In the genomic region with DNA sequence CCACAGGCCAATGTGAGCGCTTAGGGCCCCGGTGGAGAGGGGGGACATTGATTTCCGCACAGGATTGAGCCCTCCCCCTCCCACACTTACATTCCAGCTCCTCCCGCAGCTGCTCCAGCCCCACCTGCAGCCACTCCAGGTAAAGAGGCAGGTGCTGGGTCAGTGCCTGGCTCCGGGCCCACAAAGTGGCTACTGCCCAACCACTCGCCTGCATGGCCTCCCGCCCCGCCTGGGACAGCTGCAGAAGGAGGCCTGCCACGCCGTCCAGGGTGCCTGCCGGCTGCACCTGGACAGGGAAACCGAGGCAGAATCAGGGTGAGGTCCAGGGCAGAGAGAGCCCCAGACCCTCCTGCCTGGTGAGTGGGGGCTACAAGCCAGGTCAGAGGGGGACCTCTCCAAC, we compare ENCODE assay signal across 15 cellular contexts. TPM values are rescaled to one million over a fixed set of nuclear protein-coding genes. Genes with fewer than 3 reads are reported as not detected.
DNase-seq lines count a peak whose midpoint lies in the region; ATAC-seq and TF ChIP-seq lines count a peak whose summit lies in the region.
"Had no signal": no experiment of that assay in that cellular context is flagged by ENCODE, and none has a peak within 500 bp of the region (broad histone marks: within the 10 kb centered on the region; RNA-seq: fewer than 3 reads in every experiment).

No MANE protein-coding gene starts in this region.

- ATAC-seq in HG03442 (IDR thresholded peaks at IDR 0.05; ENCODE audit: unreplicated experiment), result no peak
- ATAC-seq: natural killer cell had no signal

- no CpG with 5 or more reads among the region's 12 CpGs for WGBS in neuronal stem cell (ENCODE audit: extremely low coverage in 2 of 2, insufficient read length in 2 of 2, insufficient replicate concordance in 1 of 2), 2 donors

- H3K18ac ChIP-seq in neuronal stem cell (ENCODE audit: low read length), result peak overlapping the region; percentile 55

- H2AK5ac ChIP-seq in neuronal stem cell (ENCODE audit: low read depth, low read length), result peak overlapping the region; percentile 92

- no peaks in the 10 kb centered on the region for H3K36me3 Mint-ChIP-seq in activated CD4-positive, alpha-beta T cell treated with anti-CD3 and anti-CD28 coated beads, Interleukin-2, amount 10 ng/mL, durations not matched to agents 24 days and 14 days (ENCODE audit: low read depth)
- H3K36me3 Mint-ChIP-seq in T-helper 2 cell treated with Interferon-gamma antibody and Interleukin-4, amounts not matched to agents 5 μg/mL and 100 μg/mL, for 36 hours (ENCODE audit: low read depth), result no peaks in the 10 kb centered on the region
- H3K36me3 Mint-ChIP-seq: IgD-negative memory B cell, natural killer cell had no signal

- no peak overlapping the region for H4K8ac ChIP-seq in neuronal stem cell (ENCODE audit: low read depth, low read length)

- no peaks in the 10 kb centered on the region for H3K27me3 Mint-ChIP-seq in activated CD4-positive, alpha-beta T cell treated with anti-CD3 and anti-CD28 coated beads, Interleukin-2, amount 10 ng/mL, durations not matched to agents 24 days and 14 days
- H3K27me3 Mint-ChIP-seq in T-helper 2 cell treated with Interferon-gamma antibody and Interleukin-4, amounts not matched to agents 5 μg/mL and 100 μg/mL, for 36 hours (ENCODE audit: low read depth), result no peaks in the 10 kb centered on the region
- H3K27me3 Mint-ChIP-seq: IgD-negative memory B cell had no signal

- H3K4me3 ChIP-seq in neuronal stem cell (ENCODE audit: low read length in 2 of 2), result no peak overlapping the region
- H3K4me3 ChIP-seq: ascending aorta had no signal

- H3K9ac ChIP-seq in neuronal stem cell (ENCODE audit: low read depth, low read length, poor library complexity), result no peak overlapping the region

- peak overlapping the region; percentile 9 for H2AFZ ChIP-seq in neuronal stem cell (ENCODE audit: low read length)

- peak overlapping the region; percentile 50 for H4K91ac ChIP-seq in neuronal stem cell (ENCODE audit: low read depth, low read length, poor library complexity)

- no peaks in the 10 kb centered on the region for H3K9me3 ChIP-seq in neuronal stem cell (replicated peaks in 1 of 2; ENCODE audit: control insufficient read depth in 2 of 2, insufficient read depth in 1 of 2, low read depth in 1 of 2, low read length in 2 of 2)
- H3K9me3 ChIP-seq: ascending aorta had no signal

- H3K4me3 Mint-ChIP-seq in activated CD4-positive, alpha-beta T cell treated with anti-CD3 and anti-CD28 coated beads, Interleukin-2, amount 10 ng/mL, durations not matched to agents 24 days and 14 days, result no peak overlapping the region
- no peak overlapping the region for H3K4me3 Mint-ChIP-seq in T-helper 2 cell treated with Interferon-gamma antibody and Interleukin-4, amounts not matched to agents 5 μg/mL and 100 μg/mL, for 36 hours
- H3K4me3 Mint-ChIP-seq: IgD-negative memory B cell, natural killer cell had no signal

- peaks cover 13% of the 10 kb centered on the region for H3K4me1 Mint-ChIP-seq in activated CD4-positive, alpha-beta T cell treated with anti-CD3 and anti-CD28 coated beads, Interleukin-2, amount 10 ng/mL, durations not matched to agents 24 days and 14 days
- H3K4me1 Mint-ChIP-seq in T-helper 2 cell treated with Interferon-gamma antibody and Interleukin-4, amounts not matched to agents 5 μg/mL and 100 μg/mL, for 36 hours (ENCODE audit: low read depth), result peaks cover 12% of the 10 kb centered on the region
- H3K4me1 Mint-ChIP-seq: natural killer cell had no signal

- H3K14ac ChIP-seq in neuronal stem cell (ENCODE audit: low read length), result no peak overlapping the region

- no peak overlapping the region for H3K4ac ChIP-seq in neuronal stem cell (ENCODE audit: low read length)

- H2BK5ac ChIP-seq in neuronal stem cell (ENCODE audit: low read length), result no peak overlapping the region

- DNase-seq in GM10266 (ENCODE audit: extremely low spot score), result peak; percentile 3
- peak; percentile 86 for DNase-seq in NCI-H146 treated with DMSO at 0.1 percent for 48 hours (lab: John Stamatoyannopoulos, UW; ENCODE audit: unreplicated experiment)
- DNase-seq in SHP77 treated with DMSO at 0.1 percent for 48 hours (lab: John Stamatoyannopoulos, UW), result peak; percentile 62
- no peak for DNase-seq in neuronal stem cell (ENCODE audit: low spot score)
- DNase-seq in activated CD4-positive, alpha-beta T cell treated with anti-CD3 and anti-CD28 coated beads, Interleukin-2, amount 10 ng/mL, durations not matched to agents 24 days and 14 days, result no peak
- DNase-seq in activated T-cell treated with anti-CD3 and anti-CD28 coated beads, Interleukin-2, amount 50 U/mL, for 48 hours, result no peak
- DNase-seq in T-helper 2 cell treated with Interferon-gamma antibody and Interleukin-4, amounts not matched to agents 5 μg/mL and 100 μg/mL, for 36 hours (ENCODE audit: low spot score), result no peak
- DNase-seq: activated T-cell treated with anti-CD3 and anti-CD28 coated beads, Interleukin-2, amount 50 U/mL, for 1 hour; effector CD4-positive, alpha-beta T cell; foreskin melanocyte; natural killer cell; NCI-H524 treated with DMSO at 0.1 percent for 48 hours had no signal

- intact Hi-C loops in activated CD4-positive, alpha-beta T cell treated with anti-CD3 and anti-CD28 coated beads, Interleukin-2, amount 10 ng/mL, durations not matched to agents 24 days and 14 days (cut with micrococcal nuclease), result no loop called here

- H3K9me3 Mint-ChIP-seq in activated CD4-positive, alpha-beta T cell treated with anti-CD3 and anti-CD28 coated beads, Interleukin-2, amount 10 ng/mL, durations not matched to agents 24 days and 14 days, result no peaks in the 10 kb centered on the region
- no peaks in the 10 kb centered on the region for H3K9me3 Mint-ChIP-seq in T-helper 2 cell treated with Interferon-gamma antibody and Interleukin-4, amounts not matched to agents 5 μg/mL and 100 μg/mL, for 36 hours
- H3K9me3 Mint-ChIP-seq: IgD-negative memory B cell, natural killer cell had no signal

- H3K79me1 ChIP-seq in neuronal stem cell (ENCODE audit: low read depth, low read length), result no peaks in the 10 kb centered on the region

- no peak overlapping the region for H2BK12ac ChIP-seq in neuronal stem cell (ENCODE audit: low read length)

- H3K4me2 ChIP-seq in neuronal stem cell (ENCODE audit: insufficient read depth, low read length, poor library complexity, severe bottlenecking), result no peak overlapping the region

- H2BK15ac ChIP-seq in neuronal stem cell (ENCODE audit: low read length), result peak overlapping the region; percentile 28

- H2BK120ac ChIP-seq in neuronal stem cell (ENCODE audit: low read depth, low read length), result no peak overlapping the region

- no peak for TF ChIP-seq CTCF in GM10266 (IDR thresholded peaks at IDR 0.05; ENCODE audit: control insufficient read depth, insufficient read depth, low read depth, missing control alignments)

- H3K23ac ChIP-seq in neuronal stem cell (ENCODE audit: low read depth, low read length, poor library complexity), result peak overlapping the region; percentile 22

- H3K27ac Mint-ChIP-seq in activated CD4-positive, alpha-beta T cell treated with anti-CD3 and anti-CD28 coated beads, Interleukin-2, amount 10 ng/mL, durations not matched to agents 24 days and 14 days, result no peak overlapping the region
- no peak overlapping the region for H3K27ac Mint-ChIP-seq in T-helper 2 cell treated with Interferon-gamma antibody and Interleukin-4, amounts not matched to agents 5 μg/mL and 100 μg/mL, for 36 hours
- H3K27ac Mint-ChIP-seq: IgD-negative memory B cell, natural killer cell had no signal

- H3K4me1 ChIP-seq in neuronal stem cell (ENCODE audit: control insufficient read depth in 2 of 2, insufficient read depth in 1 of 2, low read depth in 1 of 2, low read length in 2 of 2), result peaks cover 14 to 16% of the 10 kb centered on the region in 2 donors

- H3K27ac ChIP-seq in neuronal stem cell (replicated peaks; ENCODE audit: low read length), result no peak overlapping the region
- H3K27ac ChIP-seq: ascending aorta had no signal

- no peaks in the 10 kb centered on the region for H3K36me3 ChIP-seq in neuronal stem cell (replicated peaks in 1 of 2; ENCODE audit: control insufficient read depth in 2 of 2, insufficient read depth in 2 of 2, low read length in 2 of 2)
- H3K36me3 ChIP-seq: ascending aorta had no signal

- peaks cover 0 to 3% (median 0%) of the 10 kb centered on the region in 3 experiments for H3K27me3 ChIP-seq in neuronal stem cell (ENCODE audit: control insufficient read depth in 3 of 3, insufficient read depth in 3 of 3, low read depth in 1 of 3, low read length in 3 of 3)
- H3K27me3 ChIP-seq: ascending aorta had no signal

RNA-seq across cellular contexts. Expression of a gene that starts 46.3 kb away (rescaled TPM):
- 48.2 TPM for polyA plus RNA-seq in neuronal stem cell (2013, experiment 1 of 2)
- polyA plus RNA-seq in neuronal stem cell (2013, experiment 2 of 2), result 49.5 TPM
- 63.8 and 65.6 TPM in 2 replicates for total RNA-seq in activated CD4-positive, alpha-beta T cell treated with anti-CD3 and anti-CD28 coated beads, Interleukin-2, amount 10 ng/mL, durations not matched to agents 24 days and 14 days
- total RNA-seq: ascending aorta had no signal

Comparison
In these comparisons a context has a peak if more than half of its experiments do, and no peak if none do; other contexts are left out.
1. DNase-seq: peak in GM10266 (single experiment), NCI-H146 treated with DMSO at 0.1 percent for 48 hours (single experiment) and SHP77 treated with DMSO at 0.1 percent for 48 hours (single experiment); none in neuronal stem cell (single experiment), activated CD4-positive, alpha-beta T cell treated with anti-CD3 and anti-CD28 coated beads, Interleukin-2, amount 10 ng/mL, durations not matched to agents 24 days and 14 days (single experiment), activated T-cell treated with anti-CD3 and anti-CD28 coated beads, Interleukin-2, amount 50 U/mL, for 48 hours (0 of 2) and T-helper 2 cell treated with Interferon-gamma antibody and Interleukin-4, amounts not matched to agents 5 μg/mL and 100 μg/mL, for 36 hours (single experiment).